9 cellular contexts compared by ENCODE assay signal in genomic region chr3:21634112-21634511, GRCh38.
"Had no signal": no experiment of that assay in that cellular context is flagged by ENCODE, and none has a peak within 500 bp of the region (broad histone marks: within the 10 kb centered on the region; RNA-seq: fewer than 3 reads in every experiment).

No MANE protein-coding gene starts in this region.

- H3K27ac ChIP-seq: GM23248 had no signal

- H3K9me3 ChIP-seq: HAP-1 had no signal

- DNase-seq: GM23248, H7, Kasumi-1, KG1 had no signal

- H2AFZ ChIP-seq: GM23248 had no signal

- H3K36me3 ChIP-seq: HAP-1 had no signal

- H3K27me3 Mint-ChIP-seq: IgD-negative memory B cell had no signal

- H3K4me1 Mint-ChIP-seq: IgD-negative memory B cell had no signal

- FAIRE-seq: HepG2, HTR-8/SVneo had no signal

- H3K27ac Mint-ChIP-seq: IgD-negative memory B cell had no signal

- H3K9ac ChIP-seq: GM23248 had no signal

- ATAC-seq: HCT116, HepG2 had no signal

- H3K4me1 ChIP-seq: HAP-1 had no signal

- H3K4me3 Mint-ChIP-seq: IgD-negative memory B cell had no signal

- H3K4me3 ChIP-seq: GM23248, HAP-1 had no signal

- H3K36me3 Mint-ChIP-seq: IgD-negative memory B cell had no signal
